ENCODE assay signal across 8 cellular contexts in the genomic region with DNA sequence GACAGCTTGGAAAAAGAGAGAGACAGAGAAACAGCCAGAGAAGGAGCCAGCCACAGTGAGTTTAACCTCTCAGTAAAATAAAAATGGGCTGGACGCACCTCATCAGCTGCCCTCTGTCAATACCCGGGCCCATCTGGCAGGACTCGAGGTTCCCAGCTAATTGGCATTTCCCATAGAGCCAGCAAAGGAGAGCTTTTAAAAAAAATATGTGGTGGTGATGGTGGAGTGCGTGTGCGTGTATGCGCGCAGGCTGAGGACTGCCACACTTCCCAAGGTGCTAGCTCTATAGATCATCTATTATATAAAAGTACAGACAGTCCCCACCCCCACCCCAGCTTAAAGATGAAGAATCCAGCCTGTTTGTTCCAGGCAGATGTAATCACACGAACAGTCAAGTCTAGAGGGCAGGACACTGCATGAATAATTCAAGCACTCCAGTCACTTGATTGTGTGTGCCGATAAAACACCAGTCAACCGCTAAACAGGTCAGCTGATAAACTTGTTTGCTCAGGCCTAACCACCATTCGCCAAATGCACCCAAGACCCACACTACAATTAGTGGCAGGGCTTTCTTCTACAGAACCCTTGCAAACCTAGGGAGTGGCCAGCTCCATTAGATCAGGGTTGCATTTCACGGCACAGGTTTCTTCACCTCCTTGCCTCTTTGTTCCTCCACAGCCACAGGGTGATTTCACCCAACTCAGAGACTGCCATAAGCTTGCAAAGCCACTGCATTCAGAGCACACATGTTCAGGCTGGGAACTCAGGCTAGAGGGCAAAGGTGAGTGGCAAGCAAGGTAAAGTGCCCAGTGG. TPM values are rescaled to one million over a fixed set of nuclear protein-coding genes. Genes with fewer than 3 reads are reported as not detected.
DNase-seq lines count a peak whose midpoint lies in the region; ATAC-seq and TF ChIP-seq lines count a peak whose summit lies in the region.

No MANE protein-coding gene starts in this region.

- peaks cover 78% of the 10 kb centered on the region for H3K79me2 ChIP-seq in GM23338 (replicated peaks; ENCODE audit: insufficient read depth)

- H3K36me3 Mint-ChIP-seq in GM23338 (ENCODE audit: low read depth): peaks cover 62% of the 10 kb centered on the region

- no peak for TF ChIP-seq POLR2A in ovary (IDR thresholded peaks at IDR 0.05)

- no peak for TF ChIP-seq EP300 in ovary (IDR thresholded peaks at IDR 0.05)

- peaks cover 36% of the 10 kb centered on the region for H3K27me3 ChIP-seq in GM23338 (ENCODE audit: insufficient read depth)
- no peaks in the 10 kb centered on the region for H3K27me3 ChIP-seq in neutrophil
- no peaks in the 10 kb centered on the region for H3K27me3 ChIP-seq in tibial artery
- no peaks in the 10 kb centered on the region for H3K27me3 ChIP-seq in ovary

- peaks cover 29% of the 10 kb centered on the region for H3K27me3 Mint-ChIP-seq in GM23338 (ENCODE audit: insufficient read depth, low read depth, poor library complexity)

- TF ChIP-seq CTCF in GM23338 (conservative IDR thresholded peaks at IDR 0.05; ENCODE audit: low read depth in 2 of 2) (no peak), neutrophil (IDR thresholded peaks at IDR 0.05) (no peak), tibial artery (IDR thresholded peaks at IDR 0.05) (no peak), ovary (IDR thresholded peaks at IDR 0.05) (no peak)

- H2AFZ ChIP-seq in GM23338: no peak overlapping the region

- ATAC-seq in GM23338: no peak

- no peaks in the 10 kb centered on the region for H3K9me3 ChIP-seq in neutrophil
- no peaks in the 10 kb centered on the region for H3K9me3 ChIP-seq in tibial artery
- no peaks in the 10 kb centered on the region for H3K9me3 ChIP-seq in ovary

- DNase-seq in GM23338 (ENCODE audit: low spot score) (no peak), NCI-H524 treated with DMSO at 0.1 percent for 48 hours (lab: John Stamatoyannopoulos, UW) (peak; percentile 55), SKM-1 treated with dmso at 0.1 percent for 144 hours (lab: John Stamatoyannopoulos, UW; ENCODE audit: unreplicated experiment) (no peak), tibial artery (no peak), ovary (no peak), dedifferentiated amniotic fluid mesenchymal stem cell (ENCODE audit: extremely low spot score) (no peak)

- H3K9me3 Mint-ChIP-seq in GM23338: no peaks in the 10 kb centered on the region

- H3K4me2 ChIP-seq in GM23338: peak overlapping the region; percentile 92

- H3K4me1 ChIP-seq in GM23338 (ENCODE audit: insufficient read depth): peaks cover 76% of the 10 kb centered on the region
- peaks cover 68 to 70% of the 10 kb centered on the region in 2 experiments for H3K4me1 ChIP-seq in neutrophil (ENCODE audit: control insufficient read depth in 1 of 2, insufficient read depth in 1 of 2, low read depth in 1 of 2, low read length in 1 of 2)
- peaks cover 0 to 72% (median 57%) of the 10 kb centered on the region in 4 donors for H3K4me1 ChIP-seq in tibial artery
- peaks cover 24% of the 10 kb centered on the region for H3K4me1 ChIP-seq in ovary (ENCODE audit: insufficient read depth)

- WGBS in ovary, 3 donors: 59 to 75% (median 61%) methylated on average over 12 of the region's 12 CpGs

- intact Hi-C loops in tibial artery (cut with DNase I; ENCODE audit: low total_unique reads) (loop anchor here (10.0 kb wide), 2 partner anchors 297 to 517 kb away; no protein-coding TSS in a partner anchor), ovary (cut with DNase I) (loop anchor here in 1 of 4 donors (10.0 kb wide), 1 partner anchor 163 kb away; no protein-coding TSS in a partner anchor)

- no peak overlapping the region for H3K27ac ChIP-seq in GM23338 (ENCODE audit: low read depth)
- H3K27ac ChIP-seq in cingulate gyrus (ENCODE audit: low read depth, low read length): peak overlapping the region; percentile 43
- peak overlapping the region; percentile 32 for H3K27ac ChIP-seq in neutrophil
- no peak overlapping the region for H3K27ac ChIP-seq in tibial artery
- no peak overlapping the region for H3K27ac ChIP-seq in ovary

- H4K20me1 ChIP-seq in GM23338 (replicated peaks; ENCODE audit: insufficient read depth): peaks cover 50% of the 10 kb centered on the region

- no peaks in the 10 kb centered on the region for H3K9me2 ChIP-seq in GM23338 (ENCODE audit: insufficient read depth)

- H3K4me3 Mint-ChIP-seq in GM23338: peak overlapping the region; percentile 67; the same call in 2 of the 3 replicates

- no peaks in the 10 kb centered on the region; the same call in 1 of the 2 replicates for H3K36me3 ChIP-seq in GM23338 (ENCODE audit: insufficient read depth)
- peaks cover 86% of the 10 kb centered on the region for H3K36me3 ChIP-seq in neutrophil
- H3K36me3 ChIP-seq in tibial artery: peaks cover 0 to 23% (median 18%) of the 10 kb centered on the region in 3 donors
- H3K36me3 ChIP-seq in ovary: no peaks in the 10 kb centered on the region

- no peak overlapping the region for H3K27ac Mint-ChIP-seq in GM23338

- H3K4me1 Mint-ChIP-seq in GM23338: peaks cover 79% of the 10 kb centered on the region

- H3F3A ChIP-seq in GM23338 (replicated peaks; ENCODE audit: low read depth): peaks cover 7% of the 10 kb centered on the region; the same call in 1 of the 2 replicates

- peak overlapping the region; percentile 85; the same call in 1 of the 2 replicates for H3K4me3 ChIP-seq in GM23338
- H3K4me3 ChIP-seq in neutrophil (ENCODE audit: low read depth in 1 of 2, low read length in 1 of 2): peak overlapping the region; percentile 93 to 99
- no peak overlapping the region for H3K4me3 ChIP-seq in tibial artery
- H3K4me3 ChIP-seq in ovary: no peak overlapping the region

TF ChIP-seq in GM23338, 12 proteins besides CTCF, POLR2A, EP300 and RAD21:
- TF ChIP-seq EZH2 (IDR thresholded peaks at IDR 0.05; ENCODE audit: low read depth, unreplicated experiment) (no peak), CREB1 (CRISPR knock-in tag; IDR thresholded peaks at IDR 0.05; ENCODE audit: low read depth) (no peak), ZNF114 (CRISPR knock-in tag; IDR thresholded peaks at IDR 0.05) (no peak), EZH2phosphoT487 (IDR thresholded peaks at IDR 0.05; ENCODE audit: unreplicated experiment) (no peak)
- TF ChIP-seq, protein P1, sequence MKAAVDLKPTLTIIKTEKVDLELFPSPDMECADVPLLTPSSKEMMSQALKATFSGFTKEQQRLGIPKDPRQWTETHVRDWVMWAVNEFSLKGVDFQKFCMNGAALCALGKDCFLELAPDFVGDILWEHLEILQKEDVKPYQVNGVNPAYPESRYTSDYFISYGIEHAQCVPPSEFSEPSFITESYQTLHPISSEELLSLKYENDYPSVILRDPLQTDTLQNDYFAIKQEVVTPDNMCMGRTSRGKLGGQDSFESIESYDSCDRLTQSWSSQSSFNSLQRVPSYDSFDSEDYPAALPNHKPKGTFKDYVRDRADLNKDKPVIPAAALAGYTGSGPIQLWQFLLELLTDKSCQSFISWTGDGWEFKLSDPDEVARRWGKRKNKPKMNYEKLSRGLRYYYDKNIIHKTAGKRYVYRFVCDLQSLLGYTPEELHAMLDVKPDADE (IDR thresholded peaks at IDR 0.05): no peak

RNA-seq across cellular contexts. Expression of a gene that starts 5.9 kb away (rescaled TPM):
- total RNA-seq in GM23338 (2014; rRNA removed; shearing (Covaris generic)): 55.7 and 79.5 TPM in 2 replicates
- polyA plus RNA-seq in GM23338 (2016; fragmentation: Nextera tagmentation; extraction: Ambion mirVana) (9.2 and 10.4 TPM in 2 replicates), ovary (10 to 100 TPM; 17.5 to 24.4 TPM)
- total RNA-seq in ovary: 10 to 100 TPM; 53.9 to 70.8 (median 62.4) TPM

Comparison
In these comparisons a context has a peak if more than half of its experiments do, and no peak if none do; other contexts are left out.
1. H3K27ac ChIP-seq: peak in cingulate gyrus (single experiment) and neutrophil (single experiment); none in GM23338 (single experiment), tibial artery (0 of 2) and ovary (0 of 2).
2. H3K4me3 ChIP-seq: peak in GM23338 (single experiment) and neutrophil (2 of 2); none in tibial artery (0 of 2) and ovary (single experiment).